ENCODE assay signal across 11 cellular contexts in genomic region chr2:101843048-101843447, GRCh38.
DNase-seq lines count a peak whose midpoint lies in the region; ATAC-seq, FAIRE-seq and TF ChIP-seq lines count a peak whose summit lies in the region.
"Had no signal": no experiment of that assay in that cellular context is flagged by ENCODE, and none has a peak within 500 bp of the region (broad histone marks: within the 10 kb centered on the region; RNA-seq: fewer than 3 reads in every experiment).

No MANE protein-coding gene starts in this region.

- peak in 3 of 4 donors; percentile 12 to 29 (median 23) for ATAC-seq in right lobe of liver
- ATAC-seq in HepG2, result no peak
- ATAC-seq in HG03457 (IDR thresholded peaks at IDR 0.05; ENCODE audit: unreplicated experiment), result no peak

- H3K4me3 ChIP-seq in right lobe of liver (no peak overlapping the region), HepG2 (replicated peaks in 1 of 3; ENCODE audit: insufficient read depth in 1 of 3, low read depth in 2 of 3, low read length in 3 of 3) (no peak overlapping the region), breast epithelium (no peak overlapping the region), uterus (no peak overlapping the region)

- no peaks in the 10 kb centered on the region for H3K4me1 Mint-ChIP-seq in mesothelial cell of epicardium

- H3K27me3 ChIP-seq in right lobe of liver, result no peaks in the 10 kb centered on the region
- no peaks in the 10 kb centered on the region for H3K27me3 ChIP-seq in HepG2 (ENCODE audit: control insufficient read depth in 1 of 2, insufficient read depth in 2 of 2, low read length in 2 of 2)
- H3K27me3 ChIP-seq in breast epithelium, result no peaks in the 10 kb centered on the region
- no peaks in the 10 kb centered on the region for H3K27me3 ChIP-seq in uterus

- intact Hi-C loops in right lobe of liver (cut with DNase I), result no loop called here
- intact Hi-C loops in HepG2 (cut with micrococcal nuclease; ENCODE audit: unreplicated experiment), result no loop called here
- intact Hi-C loops in breast epithelium (cut with DNase I; ENCODE audit: low total_unique reads), result no loop called here
- intact Hi-C loops in uterus (cut with DNase I; ENCODE audit: low total_unique reads), result loop anchor here (10.0 kb wide), 1 partner anchor 612 kb away; no protein-coding TSS in a partner anchor

- peak overlapping the region; percentile 69 for H3K27ac Mint-ChIP-seq in mesothelial cell of epicardium

- no peaks in the 10 kb centered on the region; the same call in 1 of the 2 replicates for H4K20me1 ChIP-seq in HepG2 (ENCODE audit: insufficient read depth, low read length)

- peaks cover 55% of the 10 kb centered on the region for H3K36me3 Mint-ChIP-seq in mesothelial cell of epicardium

- WGBS in right lobe of liver (ENCODE audit: insufficient coverage, low coverage, low lambda C conversion rate, missing lambda C conversion rate), result 42% methylated on average over 2 of the region's 2 CpGs
- WGBS in HepG2 (ENCODE audit: low lambda C conversion rate), result 96% methylated on average over 2 of the region's 2 CpGs

- CTCF ChIA-PET in HepG2 (lab: Yijun Ruan, JAX; ENCODE audit: low intra/inter-chr PET ratio, low total read pairs), result no interaction called here

- TF ChIP-seq POLR2A in right lobe of liver (IDR thresholded peaks at IDR 0.05), result no peak
- TF ChIP-seq POLR2A in HepG2 (IDR thresholded peaks at IDR 0.05; ENCODE audit: insufficient read depth in 1 of 2, low read depth in 2 of 2, low read length in 2 of 2), result no peak
- TF ChIP-seq POLR2A in breast epithelium (IDR thresholded peaks at IDR 0.05), result no peak
- no peak for TF ChIP-seq POLR2A in uterus (IDR thresholded peaks at IDR 0.05)

- H3K79me2 ChIP-seq in HepG2 (ENCODE audit: insufficient read depth, low read length), result no peaks in the 10 kb centered on the region

- no peak overlapping the region for H2AFZ ChIP-seq in HepG2 (ENCODE audit: low read length)

- H3K4me3 Mint-ChIP-seq in mesothelial cell of epicardium, result no peak overlapping the region

- H3K27ac ChIP-seq in right lobe of liver (peak overlapping the region in 1 of 3 donors; percentile 77), HepG2 (ENCODE audit: extremely low read length, insufficient read depth, low read length) (no peak overlapping the region), breast epithelium (peak overlapping the region; percentile 41 to 43), uterus (peak overlapping the region; percentile 11 to 39)

- no peaks in the 10 kb centered on the region for H3K9me3 ChIP-seq in right lobe of liver
- no peaks in the 10 kb centered on the region for H3K9me3 ChIP-seq in HepG2 (ENCODE audit: low read length)
- no peaks in the 10 kb centered on the region for H3K9me3 ChIP-seq in breast epithelium
- H3K9me3 ChIP-seq in uterus, result no peaks in the 10 kb centered on the region

- H3K36me3 ChIP-seq in right lobe of liver, result peaks cover 0 to 72% (median 9%) of the 10 kb centered on the region in 4 donors
- peaks cover 42 to 93% of the 10 kb centered on the region in 2 experiments for H3K36me3 ChIP-seq in HepG2 (replicated peaks in 1 of 2; ENCODE audit: control insufficient read depth in 1 of 2, insufficient read depth in 2 of 2, low read length in 2 of 2)
- no peaks in the 10 kb centered on the region for H3K36me3 ChIP-seq in breast epithelium
- no peaks in the 10 kb centered on the region for H3K36me3 ChIP-seq in uterus

- H3K9me3 Mint-ChIP-seq in mesothelial cell of epicardium, result no peaks in the 10 kb centered on the region
- H3K9me3 Mint-ChIP-seq: naive B cell had no signal

- TF ChIP-seq CTCF in right lobe of liver (IDR thresholded peaks at IDR 0.05) (no peak), HepG2 (CRISPR knock-in tag; IDR thresholded peaks at IDR 0.05) (no peak), breast epithelium (IDR thresholded peaks at IDR 0.05) (no peak), mesothelial cell of epicardium (IDR thresholded peaks at IDR 0.05; ENCODE audit: unreplicated experiment) (no peak), uterus (IDR thresholded peaks at IDR 0.05) (no peak)

- H3K4me1 ChIP-seq in right lobe of liver, result peaks cover 0 to 22% (median 4%) of the 10 kb centered on the region in 4 donors
- H3K4me1 ChIP-seq in HepG2 (ENCODE audit: insufficient read depth, low read length), result peaks cover 15% of the 10 kb centered on the region
- peaks cover 0 to 23% of the 10 kb centered on the region in 2 donors for H3K4me1 ChIP-seq in breast epithelium
- H3K4me1 ChIP-seq in uterus, result no peaks in the 10 kb centered on the region

- POLR2A ChIA-PET in HepG2 (lab: Yijun Ruan, JAX), result no interaction called here

- DNase-seq in right lobe of liver, result no peak
- no peak for DNase-seq in HepG2 (ENCODE audit: low spot score)
- DNase-seq in breast epithelium (ENCODE audit: low spot score in 2 of 2), result no peak
- no peak for DNase-seq in mesothelial cell of epicardium (ENCODE audit: low spot score in 2 of 2, unreplicated experiment in 2 of 2)
- DNase-seq in uterus, result peak; percentile 22 to 48
- no peak for DNase-seq in glomerular visceral epithelial cell (ENCODE audit: extremely low spot score)
- no peak for DNase-seq in NOMO-1 treated with dmso at 0.1 percent for 144 hours (lab: John Stamatoyannopoulos, UW; ENCODE audit: unreplicated experiment)
- DNase-seq: effector CD8-positive, alpha-beta T cell; naive B cell; stimulated activated CD4-positive, alpha-beta T cell treated with anti-CD3 and anti-CD28 coated beads, Interleukin-1b, Interleukin-23, amount 100 ng/mL, for 48 hours had no signal

- H3K4me2 ChIP-seq in HepG2 (ENCODE audit: low read depth, low read length), result no peak overlapping the region

- H3K9ac ChIP-seq in HepG2 (ENCODE audit: insufficient read depth, low read depth, low read length), result no peak overlapping the region

- no peaks in the 10 kb centered on the region for H3K27me3 Mint-ChIP-seq in mesothelial cell of epicardium (ENCODE audit: low read depth)
- H3K27me3 Mint-ChIP-seq: naive B cell had no signal

- TF ChIP-seq EP300 in HepG2 (IDR thresholded peaks at IDR 0.05; ENCODE audit: low read depth in 2 of 2, low read length in 2 of 2) (no peak), HepG2 (CRISPR knock-in tag; IDR thresholded peaks at IDR 0.05; ENCODE audit: borderline replicate concordance) (no peak)

- no peak for TF ChIP-seq RAD21 in HepG2 (CRISPR knock-in tag; IDR thresholded peaks at IDR 0.05)

- FAIRE-seq in HepG2 (lab: Jason Lieb, UNC), result no peak

- in situ Hi-C loops in HepG2 (cut with HindIII; ENCODE audit: extremely low pct_ligation_motif_present, low pct_unique_long_range_greater_than_20kb), result no loop called here

- no TSS peak for BruUV-seq in HepG2 (replicated peaks; lab: Mats Ljungman, UMichigan)

TF ChIP-seq in HepG2, 621 proteins besides CTCF, POLR2A, EP300 and RAD21:
- TF ChIP-seq MAFK (conservative IDR thresholded peaks at IDR 0.05 in 1 of 2, IDR thresholded peaks at IDR 0.05 in 1 of 2; ENCODE audit: low read length in 2 of 2) (no peak), ZNF792 (CRISPR knock-in tag; IDR thresholded peaks at IDR 0.05) (no peak), FOXM1 (CRISPR knock-in tag; IDR thresholded peaks at IDR 0.05) (no peak)

Comparison
In these comparisons a context has a peak if more than half of its experiments do, and no peak if none do; other contexts are left out.
1. ATAC-seq: peak in right lobe of liver (3 of 4); none in HepG2 (single experiment) and HG03457 (single experiment).
2. DNase-seq: peak in uterus (2 of 2); none in right lobe of liver (0 of 3), HepG2 (single experiment), breast epithelium (0 of 2), mesothelial cell of epicardium (0 of 2), glomerular visceral epithelial cell (single experiment) and NOMO-1 treated with dmso at 0.1 percent for 144 hours (single experiment).